ENCODE assay signal across 6 cellular contexts in the genomic region with DNA sequence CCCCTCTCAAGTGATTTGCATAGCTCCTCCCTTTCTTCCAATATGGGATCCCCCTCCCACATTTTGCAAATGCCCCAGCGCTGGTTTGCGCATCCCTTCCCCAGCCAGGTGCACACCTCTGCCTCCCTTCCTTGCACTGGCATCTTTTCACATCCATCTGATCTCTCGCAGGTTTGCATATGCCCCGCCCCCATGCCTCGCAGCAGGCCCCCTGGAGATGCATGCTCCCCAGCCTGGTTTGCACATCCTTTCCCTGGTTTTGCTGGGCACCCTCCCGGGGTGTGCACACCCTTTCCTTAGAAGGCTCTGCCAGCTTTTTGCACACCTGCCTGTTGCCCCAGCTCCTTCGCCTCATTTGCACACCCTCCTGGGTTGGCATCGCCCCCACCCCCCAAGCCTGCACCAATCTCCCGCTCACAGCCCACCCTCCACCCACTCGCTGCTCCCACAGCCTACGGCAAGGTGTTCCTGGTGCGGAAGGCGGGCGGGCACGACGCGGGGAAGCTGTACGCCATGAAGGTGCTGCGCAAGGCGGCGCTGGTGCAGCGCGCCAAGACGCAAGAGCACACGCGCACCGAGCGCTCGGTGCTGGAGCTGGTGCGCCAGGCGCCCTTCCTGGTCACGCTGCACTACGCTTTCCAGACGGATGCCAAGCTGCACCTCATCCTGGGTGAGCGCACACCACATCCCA. TPM values are rescaled to one million over a fixed set of nuclear protein-coding genes. Genes with fewer than 3 reads are reported as not detected.
DNase-seq lines count a peak whose midpoint lies in the region; ATAC-seq and TF ChIP-seq lines count a peak whose summit lies in the region.

No MANE protein-coding gene starts in this region.

- H3K36me3 ChIP-seq in suprapubic skin: peaks cover 41% of the 10 kb centered on the region

- H3K9me3 Mint-ChIP-seq in T-helper 1 cell treated with Interleukin-12 subunit alpha and Interleukin-12 subunit beta and Interleukin-4 antibody, amounts not matched to agents 30 μg/mL and 1 μg/mL, for 36 hours: no peaks in the 10 kb centered on the region
- H3K9me3 Mint-ChIP-seq in glutamatergic neuron (ENCODE audit: unreplicated experiment): peaks cover 2% of the 10 kb centered on the region

- TF ChIP-seq CTCF in GM10248 (IDR thresholded peaks at IDR 0.05; ENCODE audit: control extremely low read depth, extremely low read depth, low read depth, missing control alignments) (peak; percentile 39), glutamatergic neuron (IDR thresholded peaks at IDR 0.05; ENCODE audit: partially characterized antibody, unreplicated experiment) (no peak), suprapubic skin (IDR thresholded peaks at IDR 0.05) (no peak)

- no peaks in the 10 kb centered on the region for H3K9me3 ChIP-seq in suprapubic skin

- no peaks in the 10 kb centered on the region for H3K27me3 ChIP-seq in suprapubic skin

- no peak for TF ChIP-seq EP300 in suprapubic skin (IDR thresholded peaks at IDR 0.05)

- H3K4me1 ChIP-seq in suprapubic skin: peaks cover 46% of the 10 kb centered on the region

- no peak for TF ChIP-seq POLR2A in suprapubic skin (IDR thresholded peaks at IDR 0.05)

- H3K4me3 Mint-ChIP-seq in T-helper 1 cell treated with Interleukin-12 subunit alpha and Interleukin-12 subunit beta and Interleukin-4 antibody, amounts not matched to agents 30 μg/mL and 1 μg/mL, for 36 hours: peak overlapping the region; percentile 95
- H3K4me3 Mint-ChIP-seq in glutamatergic neuron (ENCODE audit: unreplicated experiment): peak overlapping the region; percentile 81

- peaks cover 28% of the 10 kb centered on the region for H3K36me3 Mint-ChIP-seq in T-helper 1 cell treated with Interleukin-12 subunit alpha and Interleukin-12 subunit beta and Interleukin-4 antibody, amounts not matched to agents 30 μg/mL and 1 μg/mL, for 36 hours (ENCODE audit: low read depth)
- no peaks in the 10 kb centered on the region for H3K36me3 Mint-ChIP-seq in glutamatergic neuron (ENCODE audit: unreplicated experiment)

- WGBS in suprapubic skin: 38% methylated on average over 15 of the region's 35 CpGs

- peaks cover 30% of the 10 kb centered on the region for H3K4me1 Mint-ChIP-seq in T-helper 1 cell treated with Interleukin-12 subunit alpha and Interleukin-12 subunit beta and Interleukin-4 antibody, amounts not matched to agents 30 μg/mL and 1 μg/mL, for 36 hours (ENCODE audit: low read depth)
- peaks cover 6% of the 10 kb centered on the region for H3K4me1 Mint-ChIP-seq in glutamatergic neuron (ENCODE audit: low read depth, unreplicated experiment)

- no peak overlapping the region for H3K27ac ChIP-seq in suprapubic skin

- no peaks in the 10 kb centered on the region for H3K27me3 Mint-ChIP-seq in T-helper 1 cell treated with Interleukin-12 subunit alpha and Interleukin-12 subunit beta and Interleukin-4 antibody, amounts not matched to agents 30 μg/mL and 1 μg/mL, for 36 hours (ENCODE audit: low read depth)
- peaks cover 11% of the 10 kb centered on the region for H3K27me3 Mint-ChIP-seq in glutamatergic neuron (ENCODE audit: unreplicated experiment)

- POLR2A ChIA-PET in GM10248 (lab: Yijun Ruan, JAX): no interaction called here

- DNase-seq in GM10248 (ENCODE audit: extremely low spot score) (no peak), glutamatergic neuron (no peak), suprapubic skin (ENCODE audit: low spot score in 2 of 2) (peak in 1 of 2 donors; percentile 67)
- no peak for DNase-seq in stimulated activated CD4-positive, alpha-beta T cell treated with anti-CD3 and anti-CD28 coated beads, Interleukin-4, amount 100 ng/mL, for 1 hour

- CTCF ChIA-PET in GM10248 (lab: Yijun Ruan, JAX): interaction anchor here (0.8 to 2.7 kb wide), 4 partner anchors 37 to 293 kb away, joined by 3 to 9 read pairs (median 8); a partner anchor contains a TSS

- peak overlapping the region; percentile 88 for H3K4me3 ChIP-seq in suprapubic skin

- peak overlapping the region; percentile 74 for H3K27ac Mint-ChIP-seq in T-helper 1 cell treated with Interleukin-12 subunit alpha and Interleukin-12 subunit beta and Interleukin-4 antibody, amounts not matched to agents 30 μg/mL and 1 μg/mL, for 36 hours
- no peak overlapping the region for H3K27ac Mint-ChIP-seq in glutamatergic neuron (ENCODE audit: unreplicated experiment)

- ATAC-seq in HG02571 (IDR thresholded peaks at IDR 0.05; ENCODE audit: unreplicated experiment): no peak

RNA-seq across cellular contexts. Expression of a gene that starts 0.9 kb away (rescaled TPM):
- total RNA-seq in glutamatergic neuron (ENCODE audit: unreplicated experiment): 3.2 TPM
- 10 to 100 TPM; 29.4 to 46.0 (median 39.6) TPM for total RNA-seq in suprapubic skin

RNA-seq across cellular contexts. Expression of a gene that starts 19.9 kb away (rescaled TPM):
- total RNA-seq in glutamatergic neuron (ENCODE audit: unreplicated experiment) (83.6 TPM), suprapubic skin (1 to 10 TPM; 3.3 to 8.3 (median 5.4) TPM)

RNA-seq across cellular contexts. Expression of a gene that starts 41.9 kb away (rescaled TPM):
- 418 TPM for total RNA-seq in glutamatergic neuron (ENCODE audit: unreplicated experiment)
- 100 to 1,000 TPM; 130 to 227 (median 187) TPM for total RNA-seq in suprapubic skin

RNA-seq across cellular contexts. Expression of a gene that starts 42.5 kb away (rescaled TPM):
- total RNA-seq in glutamatergic neuron (ENCODE audit: unreplicated experiment) (93.1 TPM), suprapubic skin (100 to 1,000 TPM; 170 to 332 (median 255) TPM)

RNA-seq across cellular contexts. Expression of a gene that starts 54.5 kb away (rescaled TPM):
- total RNA-seq in glutamatergic neuron (ENCODE audit: unreplicated experiment): 69.9 TPM
- total RNA-seq in suprapubic skin: 10 to 100 TPM; 65.0 to 93.6 (median 74.3) TPM
